16 cellular contexts compared by ENCODE assay signal in genomic region chr12:31790759-31791158, GRCh38.
DNase-seq lines count a peak whose midpoint lies in the region; ATAC-seq and TF ChIP-seq lines count a peak whose summit lies in the region.
"Had no signal": no experiment of that assay in that cellular context is flagged by ENCODE, and none has a peak within 500 bp of the region (broad histone marks: within the 10 kb centered on the region; RNA-seq: fewer than 3 reads in every experiment).

No MANE protein-coding gene starts in this region.

- no peaks in the 10 kb centered on the region for H3K36me3 Mint-ChIP-seq in activated T-cell treated with anti-CD3 and anti-CD28 coated beads, Interleukin-2, amount 50 U/mL, for 72 hours (ENCODE audit: insufficient read depth in 2 of 2)
- no peaks in the 10 kb centered on the region for H3K36me3 Mint-ChIP-seq in activated T-cell treated with anti-CD3 and anti-CD28 coated beads, Interleukin-2, amount 50 U/mL, for 4 hours (ENCODE audit: insufficient read depth)
- H3K36me3 Mint-ChIP-seq in activated naive CD8-positive, alpha-beta T cell treated with anti-CD3 and anti-CD28 coated beads, Interleukin-2, amount 10 ng/mL, durations not matched to agents 7 days and 5 days = peaks cover 5% of the 10 kb centered on the region
- no peaks in the 10 kb centered on the region for H3K36me3 Mint-ChIP-seq in naive thymus-derived CD8-positive, alpha-beta T cell

- H3K4me3 ChIP-seq in Loucy (ENCODE audit: low read length, poor library complexity, severe bottlenecking) = no peak overlapping the region
- H3K4me3 ChIP-seq in heart left ventricle = no peak overlapping the region
- H3K4me3 ChIP-seq: BLaER1, GM23248 had no signal

- H3K9me3 Mint-ChIP-seq in activated T-cell treated with anti-CD3 and anti-CD28 coated beads, Interleukin-2, amount 50 U/mL, for 72 hours = peaks cover 0 to 2% of the 10 kb centered on the region in 2 donors
- no peaks in the 10 kb centered on the region for H3K9me3 Mint-ChIP-seq in activated T-cell treated with anti-CD3 and anti-CD28 coated beads, Interleukin-2, amount 50 U/mL, for 4 hours
- H3K9me3 Mint-ChIP-seq in activated naive CD8-positive, alpha-beta T cell treated with anti-CD3 and anti-CD28 coated beads, Interleukin-2, amount 10 ng/mL, durations not matched to agents 7 days and 5 days = peaks cover 1% of the 10 kb centered on the region
- peaks cover 0 to 3% (median 0%) of the 10 kb centered on the region in 9 donors for H3K9me3 Mint-ChIP-seq in naive thymus-derived CD8-positive, alpha-beta T cell

- POLR2A ChIA-PET in activated naive CD8-positive, alpha-beta T cell treated with anti-CD3 and anti-CD28 coated beads, Interleukin-2, amount 10 ng/mL, durations not matched to agents 7 days and 5 days (lab: Charles Lee) = interaction anchor here (0.8 to 1.2 kb wide), 3 partner anchors 14 to 169 kb away, joined by 3 to 5 read pairs (median 3); partner anchors contain the start of genes AMN1 and RESF1
- POLR2A ChIA-PET in naive thymus-derived CD8-positive, alpha-beta T cell (lab: Charles Lee) = interaction anchor here (0.8 to 1.2 kb wide), 6 partner anchors 16 to 210 kb away, joined by 3 to 5 read pairs (median 4); no protein-coding TSS in a partner anchor

- H3K27ac ChIP-seq in heart left ventricle = no peak overlapping the region
- H3K27ac ChIP-seq: BLaER1, GM23248, KMS-11 had no signal

- peak; percentile 25 to 36 for ATAC-seq in activated T-cell treated with anti-CD3 and anti-CD28 coated beads, Interleukin-2, amount 50 U/mL, for 72 hours (replicated peaks in 1 of 2)
- no peak for ATAC-seq in activated T-cell treated with anti-CD3 and anti-CD28 coated beads, Interleukin-2, amount 50 U/mL, for 4 hours
- ATAC-seq in activated naive CD8-positive, alpha-beta T cell treated with anti-CD3 and anti-CD28 coated beads, Interleukin-2, amount 10 ng/mL, durations not matched to agents 7 days and 5 days (ENCODE audit: low read depth) = peak; percentile 63
- peak; percentile 39 to 67 for ATAC-seq in naive thymus-derived CD8-positive, alpha-beta T cell
- no peak for ATAC-seq in HG03520 (IDR thresholded peaks at IDR 0.05; ENCODE audit: unreplicated experiment)
- no peak for ATAC-seq in heart left ventricle

- H3K9me3 ChIP-seq in Loucy (ENCODE audit: insufficient read depth, low read depth, low read length) (no peaks in the 10 kb centered on the region), heart left ventricle (no peaks in the 10 kb centered on the region)

- H3K27me3 Mint-ChIP-seq in activated T-cell treated with anti-CD3 and anti-CD28 coated beads, Interleukin-2, amount 50 U/mL, for 72 hours (ENCODE audit: low read depth) = no peaks in the 10 kb centered on the region
- no peaks in the 10 kb centered on the region for H3K27me3 Mint-ChIP-seq in activated T-cell treated with anti-CD3 and anti-CD28 coated beads, Interleukin-2, amount 50 U/mL, for 4 hours (ENCODE audit: low read depth)
- no peaks in the 10 kb centered on the region for H3K27me3 Mint-ChIP-seq in activated naive CD8-positive, alpha-beta T cell treated with anti-CD3 and anti-CD28 coated beads, Interleukin-2, amount 10 ng/mL, durations not matched to agents 7 days and 5 days
- H3K27me3 Mint-ChIP-seq in naive thymus-derived CD8-positive, alpha-beta T cell = no peaks in the 10 kb centered on the region

- H3K4me3 Mint-ChIP-seq in activated T-cell treated with anti-CD3 and anti-CD28 coated beads, Interleukin-2, amount 50 U/mL, for 72 hours = no peak overlapping the region
- no peak overlapping the region for H3K4me3 Mint-ChIP-seq in activated T-cell treated with anti-CD3 and anti-CD28 coated beads, Interleukin-2, amount 50 U/mL, for 4 hours
- no peak overlapping the region for H3K4me3 Mint-ChIP-seq in activated naive CD8-positive, alpha-beta T cell treated with anti-CD3 and anti-CD28 coated beads, Interleukin-2, amount 10 ng/mL, durations not matched to agents 7 days and 5 days
- H3K4me3 Mint-ChIP-seq in naive thymus-derived CD8-positive, alpha-beta T cell = peak overlapping the region in 8 of 10 donors; percentile 1 to 74 (median 52)

- H3F3A ChIP-seq in Loucy (ENCODE audit: low read depth) = no peaks in the 10 kb centered on the region

- no peak overlapping the region for H3K9ac ChIP-seq in Loucy (ENCODE audit: low read depth, low read length, poor library complexity, severe bottlenecking)
- H3K9ac ChIP-seq: BLaER1, GM23248, KMS-11 had no signal

- TF ChIP-seq POLR2A in heart left ventricle (IDR thresholded peaks at IDR 0.05) = no peak

- H3K27me3 ChIP-seq in Loucy (ENCODE audit: insufficient read depth, low read length, poor library complexity, severe bottlenecking) (no peaks in the 10 kb centered on the region), heart left ventricle (no peaks in the 10 kb centered on the region)
- H3K27me3 ChIP-seq: BLaER1 had no signal

- peaks cover 12% of the 10 kb centered on the region for H3K4me1 ChIP-seq in Loucy (ENCODE audit: insufficient read depth, low read length, poor library complexity, severe bottlenecking)
- peaks cover 0 to 4% (median 0%) of the 10 kb centered on the region in 12 donors for H3K4me1 ChIP-seq in heart left ventricle
- H3K4me1 ChIP-seq: BLaER1 had no signal

- no peaks in the 10 kb centered on the region for H3K36me3 ChIP-seq in Loucy (ENCODE audit: insufficient read depth, low read length)
- H3K36me3 ChIP-seq in heart left ventricle = no peaks in the 10 kb centered on the region
- H3K36me3 ChIP-seq: BLaER1 had no signal

- WGBS in heart left ventricle, 4 donors = 0 to 55% (median 21%) methylated on average over 1 of the region's 1 CpG

- TF ChIP-seq CTCF in Loucy (conservative IDR thresholded peaks at IDR 0.05; ENCODE audit: low read length) (no peak), heart left ventricle (IDR thresholded peaks at IDR 0.05) (no peak)

- intact Hi-C loops in heart left ventricle (cut with DNase I) = no loop called here

- no peaks in the 10 kb centered on the region for H3K9me2 ChIP-seq in Loucy (replicated peaks; ENCODE audit: low read depth, low read length)

- peaks cover 19% of the 10 kb centered on the region for H3K4me1 Mint-ChIP-seq in activated T-cell treated with anti-CD3 and anti-CD28 coated beads, Interleukin-2, amount 50 U/mL, for 72 hours (ENCODE audit: low read depth)
- H3K4me1 Mint-ChIP-seq in activated T-cell treated with anti-CD3 and anti-CD28 coated beads, Interleukin-2, amount 50 U/mL, for 4 hours (ENCODE audit: low read depth) = peaks cover 31% of the 10 kb centered on the region
- H3K4me1 Mint-ChIP-seq in activated naive CD8-positive, alpha-beta T cell treated with anti-CD3 and anti-CD28 coated beads, Interleukin-2, amount 10 ng/mL, durations not matched to agents 7 days and 5 days = peaks cover 14% of the 10 kb centered on the region
- peaks cover 14 to 40% (median 34%) of the 10 kb centered on the region in 4 donors for H3K4me1 Mint-ChIP-seq in naive thymus-derived CD8-positive, alpha-beta T cell

- H3K27ac Mint-ChIP-seq in activated T-cell treated with anti-CD3 and anti-CD28 coated beads, Interleukin-2, amount 50 U/mL, for 72 hours = peak overlapping the region; percentile 85
- peak overlapping the region; percentile 18 for H3K27ac Mint-ChIP-seq in activated naive CD8-positive, alpha-beta T cell treated with anti-CD3 and anti-CD28 coated beads, Interleukin-2, amount 10 ng/mL, durations not matched to agents 7 days and 5 days
- H3K27ac Mint-ChIP-seq in naive thymus-derived CD8-positive, alpha-beta T cell = peak overlapping the region; percentile 3 to 93 (median 78)

- no peaks in the 10 kb centered on the region for H4K20me1 ChIP-seq in Loucy (ENCODE audit: insufficient read depth, low read length, poor library complexity, severe bottlenecking)
- H4K20me1 ChIP-seq: BLaER1 had no signal

- H3K4me2 ChIP-seq in Loucy (ENCODE audit: low read depth, low read length, poor library complexity, severe bottlenecking) = peak overlapping the region; percentile 12
- H3K4me2 ChIP-seq: BLaER1, KMS-11 had no signal

- no peak for DNase-seq in activated T-cell treated with anti-CD3 and anti-CD28 coated beads, Interleukin-2, amount 50 U/mL, for 72 hours
- DNase-seq in activated T-cell treated with anti-CD3 and anti-CD28 coated beads, Interleukin-2, amount 50 U/mL, for 4 hours = no peak
- no peak for DNase-seq in activated naive CD8-positive, alpha-beta T cell treated with anti-CD3 and anti-CD28 coated beads, Interleukin-2, amount 10 ng/mL, durations not matched to agents 7 days and 5 days
- peak in 1 of 10 donors; percentile 26 for DNase-seq in naive thymus-derived CD8-positive, alpha-beta T cell
- DNase-seq in heart left ventricle (no peak), H4 (ENCODE audit: low spot score) (no peak)
- DNase-seq: GF-D8, GM23248, NCI-H1048, NCI-H1436 treated with DMSO at 0.1 percent for 48 hours, NCI-H2029 treated with DMSO at 0.1 percent for 48 hours, NCI-H748 treated with DMSO at 0.1 percent for 48 hours had no signal

- H2AFZ ChIP-seq in Loucy (ENCODE audit: low read length) = no peak overlapping the region
- H2AFZ ChIP-seq: GM23248 had no signal

- H3K79me2 ChIP-seq in Loucy (ENCODE audit: insufficient read depth, low read length) = no peaks in the 10 kb centered on the region

Comparison
In these comparisons a context has a peak if more than half of its experiments do, and no peak if none do; other contexts are left out.
1. ATAC-seq: peak in activated T-cell treated with anti-CD3 and anti-CD28 coated beads, Interleukin-2, amount 50 U/mL, for 72 hours (2 of 2), activated naive CD8-positive, alpha-beta T cell treated with anti-CD3 and anti-CD28 coated beads, Interleukin-2, amount 10 ng/mL, durations not matched to agents 7 days and 5 days (single experiment) and naive thymus-derived CD8-positive, alpha-beta T cell (2 of 2); none in activated T-cell treated with anti-CD3 and anti-CD28 coated beads, Interleukin-2, amount 50 U/mL, for 4 hours (0 of 2), HG03520 (single experiment) and heart left ventricle (0 of 4).
2. H3K27ac Mint-ChIP-seq: peak in every context shown above with its lines; median percentile 85 in activated T-cell treated with anti-CD3 and anti-CD28 coated beads, Interleukin-2, amount 50 U/mL, for 72 hours; 78 in naive thymus-derived CD8-positive, alpha-beta T cell; 18 in activated naive CD8-positive, alpha-beta T cell treated with anti-CD3 and anti-CD28 coated beads, Interleukin-2, amount 10 ng/mL, durations not matched to agents 7 days and 5 days.
3. H3K4me3 Mint-ChIP-seq: peak in naive thymus-derived CD8-positive, alpha-beta T cell (8 of 10); none in activated T-cell treated with anti-CD3 and anti-CD28 coated beads, Interleukin-2, amount 50 U/mL, for 72 hours (0 of 2), activated T-cell treated with anti-CD3 and anti-CD28 coated beads, Interleukin-2, amount 50 U/mL, for 4 hours (single experiment) and activated naive CD8-positive, alpha-beta T cell treated with anti-CD3 and anti-CD28 coated beads, Interleukin-2, amount 10 ng/mL, durations not matched to agents 7 days and 5 days (single experiment).